Comparison of ENCODE assay signal across 1 cellular context in the genomic region with DNA sequence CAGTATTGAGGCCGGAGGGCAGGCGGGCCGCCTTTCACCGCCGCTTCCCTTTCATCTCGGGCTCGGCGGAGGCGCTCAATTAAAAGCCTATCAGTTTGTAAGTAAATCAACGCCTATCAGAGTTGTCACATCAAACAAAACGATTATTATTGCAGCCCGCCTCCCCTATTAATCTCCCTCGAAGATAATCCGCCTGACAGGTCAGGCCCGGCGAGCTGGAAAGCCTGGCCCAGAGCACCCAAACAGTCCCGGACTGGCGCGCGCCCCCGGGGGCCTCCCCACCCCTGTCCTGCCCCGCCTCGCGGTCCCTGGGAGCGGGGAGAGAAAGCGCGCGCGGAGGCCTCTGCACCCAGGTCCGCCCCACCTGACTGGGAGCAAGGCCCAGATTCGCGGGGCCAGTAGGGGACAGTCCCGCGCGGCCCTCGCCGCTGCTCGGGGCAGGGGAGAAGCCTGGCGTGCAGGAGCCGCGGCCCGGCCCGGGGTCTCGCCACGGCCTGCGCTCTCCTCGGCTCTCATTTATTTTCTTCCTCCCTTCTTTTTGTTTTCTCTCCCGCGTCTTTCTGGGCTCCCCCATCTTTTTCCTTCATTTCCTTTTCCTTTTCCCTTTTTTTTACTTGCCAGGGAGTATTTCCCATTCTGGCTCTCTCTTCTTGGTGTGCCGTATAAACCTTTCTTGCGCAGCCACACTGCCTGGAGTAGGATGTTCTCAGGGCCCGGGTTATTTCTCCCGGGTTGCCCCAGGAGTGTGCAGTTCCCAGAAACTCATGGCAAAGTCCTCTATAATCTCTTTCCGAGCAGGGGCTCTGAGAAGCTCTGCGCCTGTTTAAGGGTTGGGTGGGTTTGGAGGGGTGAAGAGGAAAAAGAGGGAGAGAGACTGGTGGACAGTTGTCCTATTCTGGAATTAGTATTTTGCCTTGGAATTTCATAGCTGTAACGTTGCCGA.
A peak's percentile ranks its signal among the peaks of the same experiment; 100 is the strongest.
TF ChIP-seq lines count a peak whose summit lies in the region.

No MANE protein-coding gene starts in this region.

TF ChIP-seq in HepG2, 621 proteins besides CTCF, POLR2A, EP300 and RAD21 (continued from another document and continues in another):
- TF ChIP-seq, protein P1, sequence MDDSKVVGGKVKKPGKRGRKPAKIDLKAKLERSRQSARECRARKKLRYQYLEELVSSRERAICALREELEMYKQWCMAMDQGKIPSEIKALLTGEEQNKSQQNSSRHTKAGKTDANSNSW (CRISPR knock-in tag; IDR thresholded peaks at IDR 0.05; ENCODE audit: borderline replicate concordance) = no peak
- no peak for TF ChIP-seq PAX8 (CRISPR knock-in tag; IDR thresholded peaks at IDR 0.05; ENCODE audit: borderline replicate concordance)
- TF ChIP-seq, protein P2, sequence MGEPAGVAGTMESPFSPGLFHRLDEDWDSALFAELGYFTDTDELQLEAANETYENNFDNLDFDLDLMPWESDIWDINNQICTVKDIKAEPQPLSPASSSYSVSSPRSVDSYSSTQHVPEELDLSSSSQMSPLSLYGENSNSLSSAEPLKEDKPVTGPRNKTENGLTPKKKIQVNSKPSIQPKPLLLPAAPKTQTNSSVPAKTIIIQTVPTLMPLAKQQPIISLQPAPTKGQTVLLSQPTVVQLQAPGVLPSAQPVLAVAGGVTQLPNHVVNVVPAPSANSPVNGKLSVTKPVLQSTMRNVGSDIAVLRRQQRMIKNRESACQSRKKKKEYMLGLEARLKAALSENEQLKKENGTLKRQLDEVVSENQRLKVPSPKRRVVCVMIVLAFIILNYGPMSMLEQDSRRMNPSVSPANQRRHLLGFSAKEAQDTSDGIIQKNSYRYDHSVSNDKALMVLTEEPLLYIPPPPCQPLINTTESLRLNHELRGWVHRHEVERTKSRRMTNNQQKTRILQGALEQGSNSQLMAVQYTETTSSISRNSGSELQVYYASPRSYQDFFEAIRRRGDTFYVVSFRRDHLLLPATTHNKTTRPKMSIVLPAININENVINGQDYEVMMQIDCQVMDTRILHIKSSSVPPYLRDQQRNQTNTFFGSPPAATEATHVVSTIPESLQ (CRISPR knock-in tag; conservative IDR thresholded peaks at IDR 0.05) = no peak
- peak; percentile 49; the same call in 1 of the 2 replicates for TF ChIP-seq ZNF792 (CRISPR knock-in tag; IDR thresholded peaks at IDR 0.05)
- TF ChIP-seq, protein P3, sequence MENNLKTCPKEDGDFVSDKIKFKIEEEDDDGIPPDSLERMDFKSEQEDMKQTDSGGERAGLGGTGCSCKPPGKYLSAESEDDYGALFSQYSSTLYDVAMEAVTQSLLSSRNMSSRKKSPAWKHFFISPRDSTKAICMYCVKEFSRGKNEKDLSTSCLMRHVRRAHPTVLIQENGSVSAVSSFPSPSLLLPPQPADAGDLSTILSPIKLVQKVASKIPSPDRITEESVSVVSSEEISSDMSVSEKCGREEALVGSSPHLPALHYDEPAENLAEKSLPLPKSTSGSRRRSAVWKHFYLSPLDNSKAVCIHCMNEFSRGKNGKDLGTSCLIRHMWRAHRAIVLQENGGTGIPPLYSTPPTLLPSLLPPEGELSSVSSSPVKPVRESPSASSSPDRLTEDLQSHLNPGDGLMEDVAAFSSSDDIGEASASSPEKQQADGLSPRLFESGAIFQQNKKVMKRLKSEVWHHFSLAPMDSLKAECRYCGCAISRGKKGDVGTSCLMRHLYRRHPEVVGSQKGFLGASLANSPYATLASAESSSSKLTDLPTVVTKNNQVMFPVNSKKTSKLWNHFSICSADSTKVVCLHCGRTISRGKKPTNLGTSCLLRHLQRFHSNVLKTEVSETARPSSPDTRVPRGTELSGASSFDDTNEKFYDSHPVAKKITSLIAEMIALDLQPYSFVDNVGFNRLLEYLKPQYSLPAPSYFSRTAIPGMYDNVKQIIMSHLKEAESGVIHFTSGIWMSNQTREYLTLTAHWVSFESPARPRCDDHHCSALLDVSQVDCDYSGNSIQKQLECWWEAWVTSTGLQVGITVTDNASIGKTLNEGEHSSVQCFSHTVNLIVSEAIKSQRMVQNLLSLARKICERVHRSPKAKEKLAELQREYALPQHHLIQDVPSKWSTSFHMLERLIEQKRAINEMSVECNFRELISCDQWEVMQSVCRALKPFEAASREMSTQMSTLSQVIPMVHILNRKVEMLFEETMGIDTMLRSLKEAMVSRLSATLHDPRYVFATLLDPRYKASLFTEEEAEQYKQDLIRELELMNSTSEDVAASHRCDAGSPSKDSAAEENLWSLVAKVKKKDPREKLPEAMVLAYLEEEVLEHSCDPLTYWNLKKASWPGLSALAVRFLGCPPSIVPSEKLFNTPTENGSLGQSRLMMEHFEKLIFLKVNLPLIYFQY (CRISPR knock-in tag; IDR thresholded peaks at IDR 0.05; ENCODE audit: borderline replicate concordance) = peak; percentile 53; the same call in 1 of the 2 replicates
- TF ChIP-seq ZNF207 (IDR thresholded peaks at IDR 0.05; ENCODE audit: borderline replicate concordance) = no peak
- TF ChIP-seq RXRA (CRISPR knock-in tag; IDR thresholded peaks at IDR 0.05) = peak; percentile 76
- TF ChIP-seq, protein P4, sequence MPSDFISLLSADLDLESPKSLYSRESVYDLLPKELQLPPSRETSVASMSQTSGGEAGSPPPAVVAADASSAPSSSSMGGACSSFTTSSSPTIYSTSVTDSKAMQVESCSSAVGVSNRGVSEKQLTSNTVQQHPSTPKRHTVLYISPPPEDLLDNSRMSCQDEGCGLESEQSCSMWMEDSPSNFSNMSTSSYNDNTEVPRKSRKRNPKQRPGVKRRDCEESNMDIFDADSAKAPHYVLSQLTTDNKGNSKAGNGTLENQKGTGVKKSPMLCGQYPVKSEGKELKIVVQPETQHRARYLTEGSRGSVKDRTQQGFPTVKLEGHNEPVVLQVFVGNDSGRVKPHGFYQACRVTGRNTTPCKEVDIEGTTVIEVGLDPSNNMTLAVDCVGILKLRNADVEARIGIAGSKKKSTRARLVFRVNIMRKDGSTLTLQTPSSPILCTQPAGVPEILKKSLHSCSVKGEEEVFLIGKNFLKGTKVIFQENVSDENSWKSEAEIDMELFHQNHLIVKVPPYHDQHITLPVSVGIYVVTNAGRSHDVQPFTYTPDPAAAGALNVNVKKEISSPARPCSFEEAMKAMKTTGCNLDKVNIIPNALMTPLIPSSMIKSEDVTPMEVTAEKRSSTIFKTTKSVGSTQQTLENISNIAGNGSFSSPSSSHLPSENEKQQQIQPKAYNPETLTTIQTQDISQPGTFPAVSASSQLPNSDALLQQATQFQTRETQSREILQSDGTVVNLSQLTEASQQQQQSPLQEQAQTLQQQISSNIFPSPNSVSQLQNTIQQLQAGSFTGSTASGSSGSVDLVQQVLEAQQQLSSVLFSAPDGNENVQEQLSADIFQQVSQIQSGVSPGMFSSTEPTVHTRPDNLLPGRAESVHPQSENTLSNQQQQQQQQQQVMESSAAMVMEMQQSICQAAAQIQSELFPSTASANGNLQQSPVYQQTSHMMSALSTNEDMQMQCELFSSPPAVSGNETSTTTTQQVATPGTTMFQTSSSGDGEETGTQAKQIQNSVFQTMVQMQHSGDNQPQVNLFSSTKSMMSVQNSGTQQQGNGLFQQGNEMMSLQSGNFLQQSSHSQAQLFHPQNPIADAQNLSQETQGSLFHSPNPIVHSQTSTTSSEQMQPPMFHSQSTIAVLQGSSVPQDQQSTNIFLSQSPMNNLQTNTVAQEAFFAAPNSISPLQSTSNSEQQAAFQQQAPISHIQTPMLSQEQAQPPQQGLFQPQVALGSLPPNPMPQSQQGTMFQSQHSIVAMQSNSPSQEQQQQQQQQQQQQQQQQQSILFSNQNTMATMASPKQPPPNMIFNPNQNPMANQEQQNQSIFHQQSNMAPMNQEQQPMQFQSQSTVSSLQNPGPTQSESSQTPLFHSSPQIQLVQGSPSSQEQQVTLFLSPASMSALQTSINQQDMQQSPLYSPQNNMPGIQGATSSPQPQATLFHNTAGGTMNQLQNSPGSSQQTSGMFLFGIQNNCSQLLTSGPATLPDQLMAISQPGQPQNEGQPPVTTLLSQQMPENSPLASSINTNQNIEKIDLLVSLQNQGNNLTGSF (CRISPR knock-in tag; IDR thresholded peaks at IDR 0.05) = peak; percentile 43; the same call in 1 of the 2 replicates
- no peak for TF ChIP-seq KLF13 (CRISPR knock-in tag; IDR thresholded peaks at IDR 0.05)
- no peak; the same call in 1 of the 2 replicates for TF ChIP-seq ZNF709 (CRISPR knock-in tag; IDR thresholded peaks at IDR 0.05)
- TF ChIP-seq ARHGAP35 (CRISPR knock-in tag; IDR thresholded peaks at IDR 0.05; ENCODE audit: borderline replicate concordance) = no peak
- TF ChIP-seq TBX3 (IDR thresholded peaks at IDR 0.05; ENCODE audit: borderline replicate concordance) = peak; percentile 89
- TF ChIP-seq, protein P5, sequence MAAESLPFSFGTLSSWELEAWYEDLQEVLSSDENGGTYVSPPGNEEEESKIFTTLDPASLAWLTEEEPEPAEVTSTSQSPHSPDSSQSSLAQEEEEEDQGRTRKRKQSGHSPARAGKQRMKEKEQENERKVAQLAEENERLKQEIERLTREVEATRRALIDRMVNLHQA (CRISPR knock-in tag; IDR thresholded peaks at IDR 0.05) = no peak
- TF ChIP-seq, protein P6, sequence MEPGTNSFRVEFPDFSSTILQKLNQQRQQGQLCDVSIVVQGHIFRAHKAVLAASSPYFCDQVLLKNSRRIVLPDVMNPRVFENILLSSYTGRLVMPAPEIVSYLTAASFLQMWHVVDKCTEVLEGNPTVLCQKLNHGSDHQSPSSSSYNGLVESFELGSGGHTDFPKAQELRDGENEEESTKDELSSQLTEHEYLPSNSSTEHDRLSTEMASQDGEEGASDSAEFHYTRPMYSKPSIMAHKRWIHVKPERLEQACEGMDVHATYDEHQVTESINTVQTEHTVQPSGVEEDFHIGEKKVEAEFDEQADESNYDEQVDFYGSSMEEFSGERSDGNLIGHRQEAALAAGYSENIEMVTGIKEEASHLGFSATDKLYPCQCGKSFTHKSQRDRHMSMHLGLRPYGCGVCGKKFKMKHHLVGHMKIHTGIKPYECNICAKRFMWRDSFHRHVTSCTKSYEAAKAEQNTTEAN (CRISPR knock-in tag; conservative IDR thresholded peaks at IDR 0.05) = peak; percentile 44; the same call in 1 of the 2 replicates
- TF ChIP-seq ZNF205 (CRISPR knock-in tag; IDR thresholded peaks at IDR 0.05) = peak; percentile 68; the same call in 1 of the 2 replicates
- TF ChIP-seq MXI1 (IDR thresholded peaks at IDR 0.05; ENCODE audit: borderline replicate concordance, low read depth, low read length) = no peak
- TF ChIP-seq, protein P7, sequence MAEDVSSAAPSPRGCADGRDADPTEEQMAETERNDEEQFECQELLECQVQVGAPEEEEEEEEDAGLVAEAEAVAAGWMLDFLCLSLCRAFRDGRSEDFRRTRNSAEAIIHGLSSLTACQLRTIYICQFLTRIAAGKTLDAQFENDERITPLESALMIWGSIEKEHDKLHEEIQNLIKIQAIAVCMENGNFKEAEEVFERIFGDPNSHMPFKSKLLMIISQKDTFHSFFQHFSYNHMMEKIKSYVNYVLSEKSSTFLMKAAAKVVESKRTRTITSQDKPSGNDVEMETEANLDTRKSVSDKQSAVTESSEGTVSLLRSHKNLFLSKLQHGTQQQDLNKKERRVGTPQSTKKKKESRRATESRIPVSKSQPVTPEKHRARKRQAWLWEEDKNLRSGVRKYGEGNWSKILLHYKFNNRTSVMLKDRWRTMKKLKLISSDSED (CRISPR knock-in tag; IDR thresholded peaks at IDR 0.05) = no peak
- TF ChIP-seq TBL1XR1 (IDR thresholded peaks at IDR 0.05; ENCODE audit: borderline replicate concordance, low read length, partially characterized antibody) = no peak
- no peak for TF ChIP-seq ZNF121 (CRISPR knock-in tag; IDR thresholded peaks at IDR 0.05)
- no peak for TF ChIP-seq ZNF143 (CRISPR knock-in tag; IDR thresholded peaks at IDR 0.05)
- no peak for TF ChIP-seq SP140L (CRISPR knock-in tag; IDR thresholded peaks at IDR 0.05; ENCODE audit: borderline replicate concordance)
- TF ChIP-seq ZNF780A (CRISPR knock-in tag; IDR thresholded peaks at IDR 0.05) = no peak
- peak; percentile 55 for TF ChIP-seq PHF8 (CRISPR knock-in tag; IDR thresholded peaks at IDR 0.05)
- TF ChIP-seq, protein P8, sequence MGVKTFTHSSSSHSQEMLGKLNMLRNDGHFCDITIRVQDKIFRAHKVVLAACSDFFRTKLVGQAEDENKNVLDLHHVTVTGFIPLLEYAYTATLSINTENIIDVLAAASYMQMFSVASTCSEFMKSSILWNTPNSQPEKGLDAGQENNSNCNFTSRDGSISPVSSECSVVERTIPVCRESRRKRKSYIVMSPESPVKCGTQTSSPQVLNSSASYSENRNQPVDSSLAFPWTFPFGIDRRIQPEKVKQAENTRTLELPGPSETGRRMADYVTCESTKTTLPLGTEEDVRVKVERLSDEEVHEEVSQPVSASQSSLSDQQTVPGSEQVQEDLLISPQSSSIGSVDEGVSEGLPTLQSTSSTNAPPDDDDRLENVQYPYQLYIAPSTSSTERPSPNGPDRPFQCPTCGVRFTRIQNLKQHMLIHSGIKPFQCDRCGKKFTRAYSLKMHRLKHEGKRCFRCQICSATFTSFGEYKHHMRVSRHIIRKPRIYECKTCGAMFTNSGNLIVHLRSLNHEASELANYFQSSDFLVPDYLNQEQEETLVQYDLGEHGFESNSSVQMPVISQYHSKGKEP (CRISPR knock-in tag; IDR thresholded peaks at IDR 0.05) = no peak
- TF ChIP-seq, protein P9, sequence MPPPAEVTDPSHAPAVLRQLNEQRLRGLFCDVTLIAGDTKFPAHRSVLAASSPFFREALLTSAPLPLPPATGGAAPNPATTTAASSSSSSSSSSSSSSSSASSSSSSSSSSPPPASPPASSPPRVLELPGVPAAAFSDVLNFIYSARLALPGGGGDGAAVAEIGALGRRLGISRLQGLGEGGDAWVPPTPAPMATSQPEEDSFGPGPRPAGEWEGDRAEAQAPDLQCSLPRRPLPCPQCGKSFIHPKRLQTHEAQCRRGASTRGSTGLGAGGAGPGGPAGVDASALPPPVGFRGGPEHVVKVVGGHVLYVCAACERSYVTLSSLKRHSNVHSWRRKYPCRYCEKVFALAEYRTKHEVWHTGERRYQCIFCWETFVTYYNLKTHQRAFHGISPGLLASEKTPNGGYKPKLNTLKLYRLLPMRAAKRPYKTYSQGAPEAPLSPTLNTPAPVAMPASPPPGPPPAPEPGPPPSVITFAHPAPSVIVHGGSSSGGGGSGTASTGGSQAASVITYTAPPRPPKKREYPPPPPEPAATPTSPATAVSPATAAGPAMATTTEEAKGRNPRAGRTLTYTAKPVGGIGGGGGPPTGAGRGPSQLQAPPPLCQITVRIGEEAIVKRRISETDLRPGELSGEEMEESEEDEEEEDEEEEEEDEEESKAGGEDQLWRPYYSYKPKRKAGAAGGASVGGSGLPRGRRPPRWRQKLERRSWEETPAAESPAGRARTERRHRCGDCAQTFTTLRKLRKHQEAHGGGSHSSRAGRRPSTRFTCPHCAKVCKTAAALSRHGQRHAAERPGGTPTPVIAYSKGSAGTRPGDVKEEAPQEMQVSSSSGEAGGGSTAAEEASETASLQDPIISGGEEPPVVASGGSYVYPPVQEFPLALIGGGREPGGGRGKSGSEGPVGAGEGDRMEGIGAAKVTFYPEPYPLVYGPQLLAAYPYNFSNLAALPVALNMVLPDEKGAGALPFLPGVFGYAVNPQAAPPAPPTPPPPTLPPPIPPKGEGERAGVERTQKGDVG (CRISPR knock-in tag; IDR thresholded peaks at IDR 0.05; ENCODE audit: borderline replicate concordance) = no peak
- no peak for TF ChIP-seq IKZF1 (IDR thresholded peaks at IDR 0.05)
- 0 out of 2 replicates have a peak, but pooled peaks have one; percentile 52 for TF ChIP-seq FOXJ3 (CRISPR knock-in tag; IDR thresholded peaks at IDR 0.05; ENCODE audit: borderline replicate concordance)
